In genomic region chr19:1568320-1569019, GRCh38 we compare ENCODE assay signal across 1 cellular context.
TF ChIP-seq lines count a peak whose summit lies in the region.

MEX3D (minus strand) TSS chr19:1568325; CDS start chr19:1568058, 267 bp downstream.

TF ChIP-seq in IMR-90, 13 proteins besides CTCF, POLR2A, EP300 and RAD21 (continued from another document):
- TF ChIP-seq, protein P1, sequence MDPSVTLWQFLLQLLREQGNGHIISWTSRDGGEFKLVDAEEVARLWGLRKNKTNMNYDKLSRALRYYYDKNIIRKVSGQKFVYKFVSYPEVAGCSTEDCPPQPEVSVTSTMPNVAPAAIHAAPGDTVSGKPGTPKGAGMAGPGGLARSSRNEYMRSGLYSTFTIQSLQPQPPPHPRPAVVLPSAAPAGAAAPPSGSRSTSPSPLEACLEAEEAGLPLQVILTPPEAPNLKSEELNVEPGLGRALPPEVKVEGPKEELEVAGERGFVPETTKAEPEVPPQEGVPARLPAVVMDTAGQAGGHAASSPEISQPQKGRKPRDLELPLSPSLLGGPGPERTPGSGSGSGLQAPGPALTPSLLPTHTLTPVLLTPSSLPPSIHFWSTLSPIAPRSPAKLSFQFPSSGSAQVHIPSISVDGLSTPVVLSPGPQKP (IDR thresholded peaks at IDR 0.05; ENCODE audit: borderline replicate concordance, low read depth, low read length) = no peak
- TF ChIP-seq CEBPB (IDR thresholded peaks at IDR 0.05; ENCODE audit: low read depth, low read length) (no peak), SMC3 (IDR thresholded peaks at IDR 0.05; ENCODE audit: low read depth, low read length) (no peak), BHLHE40 (IDR thresholded peaks at IDR 0.05; ENCODE audit: low read depth, low read length) (peak; percentile 94), MXI1 (IDR thresholded peaks at IDR 0.05; ENCODE audit: borderline replicate concordance, low read depth, low read length) (peak; percentile 56; the same call in 1 of the 2 replicates), NFE2L2 (IDR thresholded peaks at IDR 0.05; ENCODE audit: low read depth, low read length) (no peak), MAZ (IDR thresholded peaks at IDR 0.05; ENCODE audit: borderline replicate concordance, low read depth, low read length) (peak; percentile 74; the same call in 1 of the 2 replicates)
